In genomic region chr9:111904889-111905288, GRCh38 we compare ENCODE assay signal across 23 cellular contexts. TPM values are rescaled to one million over a fixed set of nuclear protein-coding genes. Genes with fewer than 3 reads are reported as not detected.
A peak's percentile ranks its signal among the peaks of the same experiment; 100 is the strongest.
DNase-seq lines count a peak whose midpoint lies in the region; ATAC-seq and TF ChIP-seq lines count a peak whose summit lies in the region.
"Had no signal": no experiment of that assay in that cellular context is flagged by ENCODE, and none has a peak within 500 bp of the region (broad histone marks: within the 10 kb centered on the region; RNA-seq: fewer than 3 reads in every experiment).

No MANE protein-coding gene starts in this region.

- CTCF ChIA-PET in Caco-2 (lab: Charles Lee): no interaction called here

- H3K79me1 ChIP-seq in trophoblast cell (ENCODE audit: low read length): no peaks in the 10 kb centered on the region

- H3K9me3 ChIP-seq in Caco-2: no peaks in the 10 kb centered on the region
- no peaks in the 10 kb centered on the region for H3K9me3 ChIP-seq in hepatocyte (ENCODE audit: low read depth)
- no peaks in the 10 kb centered on the region for H3K9me3 ChIP-seq in trophoblast cell (ENCODE audit: insufficient read depth, low read depth, low read length)
- H3K9me3 ChIP-seq in MG63: no peaks in the 10 kb centered on the region
- H3K9me3 ChIP-seq: heart left ventricle, left ventricle myocardium inferior, Peyer's patch, prostate gland, testis had no signal

- peak overlapping the region; percentile 7 for H3K27ac ChIP-seq in hepatocyte
- no peak overlapping the region for H3K27ac ChIP-seq in trophoblast cell (ENCODE audit: low read depth, low read length)
- H3K27ac ChIP-seq: heart left ventricle, left ventricle myocardium inferior, prostate gland, skin epidermis, testis had no signal

- no peak overlapping the region for H3K18ac ChIP-seq in trophoblast cell (ENCODE audit: low read length)

- no peak overlapping the region for H2BK120ac ChIP-seq in trophoblast cell (ENCODE audit: insufficient read depth, low read length, poor library complexity)

- H3K79me2 ChIP-seq in hepatocyte (peaks cover 100% of the 10 kb centered on the region), trophoblast cell (ENCODE audit: control insufficient read depth, insufficient read depth, low read length, poor library complexity) (peaks cover 2% of the 10 kb centered on the region)

- no peak overlapping the region for H3K4me3 ChIP-seq in Caco-2 (ENCODE audit: low read depth, low read length)
- H3K4me3 ChIP-seq in hepatocyte: no peak overlapping the region
- no peak overlapping the region for H3K4me3 ChIP-seq in trophoblast cell (ENCODE audit: low read depth, low read length)
- no peak overlapping the region for H3K4me3 ChIP-seq in MG63
- H3K4me3 ChIP-seq: heart left ventricle, left ventricle myocardium inferior, Peyer's patch, prostate gland, skin epidermis, testis had no signal

- H4K20me1 ChIP-seq in hepatocyte (ENCODE audit: insufficient read depth, poor library complexity, severe bottlenecking): peaks cover 96% of the 10 kb centered on the region

- TF ChIP-seq CTCF in Caco-2 (IDR thresholded peaks at IDR 0.05; ENCODE audit: insufficient read depth in 1 of 2, low read depth in 1 of 2, low read length in 1 of 2, severe bottlenecking in 1 of 2, unreplicated experiment in 1 of 2) (no peak), hepatocyte (IDR thresholded peaks at IDR 0.05; ENCODE audit: poor library complexity) (no peak), CD14-positive monocyte (IDR thresholded peaks at IDR 0.05) (no peak)

- WGBS in hepatocyte (ENCODE audit: low lambda C conversion rate, missing lambda C conversion rate): 75% methylated on average over 5 of the region's 5 CpGs
- WGBS in trophoblast cell (ENCODE audit: extremely low coverage, insufficient coverage, insufficient read length): no CpG with 5 or more reads among the region's 5 CpGs

- no peak overlapping the region for H2BK12ac ChIP-seq in trophoblast cell (ENCODE audit: low read length)

- no TSS peak for BruUV-seq in Caco-2 (replicated peaks; lab: Mats Ljungman, UMichigan)

- no peaks in the 10 kb centered on the region for H3K36me3 ChIP-seq in Caco-2 (ENCODE audit: control insufficient read depth, insufficient read depth, low read length)
- H3K36me3 ChIP-seq in hepatocyte (replicated peaks; ENCODE audit: insufficient read depth, low read depth): no peaks in the 10 kb centered on the region
- H3K36me3 ChIP-seq in trophoblast cell (ENCODE audit: control insufficient read depth in 1 of 2, insufficient read depth in 2 of 2, low read length in 2 of 2): no peaks in the 10 kb centered on the region
- peaks cover 49% of the 10 kb centered on the region for H3K36me3 ChIP-seq in MG63
- H3K36me3 ChIP-seq: left ventricle myocardium inferior, Peyer's patch, prostate gland had no signal

- POLR2A ChIA-PET in Caco-2 (lab: Charles Lee): no interaction called here

- H4K8ac ChIP-seq in trophoblast cell (ENCODE audit: low read depth, low read length): no peak overlapping the region

- DNase-seq in Caco-2 (no peak), LHCN-M2 (ENCODE audit: low read depth) (peak; percentile 7), hepatocyte (ENCODE audit: low spot score) (no peak), trophoblast cell (peak; percentile 92 to 99), Right ventricle myocardium inferior (ENCODE audit: missing footprints) (no peak), MG63 (no peak), CD14-positive monocyte (ENCODE audit: low spot score) (no peak), COR-L47 (lab: John Stamatoyannopoulos, UW) (no peak)
- DNase-seq: activated CD4-positive, alpha-beta T cell treated with anti-CD3 and anti-CD28 coated beads, Interleukin-2, amount 10 ng/mL, durations not matched to agents 7 days and 5 days; activated effector memory CD4-positive, alpha-beta T cell treated with anti-CD3 and anti-CD28 coated beads, Interleukin-2, amount 50 U/mL, for 16 hours; CD4-positive, alpha-beta memory T cell; DMS53; heart left ventricle; left ventricle myocardium inferior; NCI-H1417; NCI-H510A; Peyer's patch; stimulated activated naive CD4-positive, alpha-beta T cell; testis had no signal

- H2AFZ ChIP-seq in hepatocyte (no peak overlapping the region), trophoblast cell (ENCODE audit: insufficient read depth, low read length, poor library complexity) (no peak overlapping the region)

- no peak overlapping the region for H2AK5ac ChIP-seq in trophoblast cell (ENCODE audit: low read length)

- no peak overlapping the region for H3K23ac ChIP-seq in trophoblast cell (ENCODE audit: low read length)

- no peak overlapping the region for H3K14ac ChIP-seq in trophoblast cell (ENCODE audit: low read length)

- H3K9me3 Mint-ChIP-seq in Caco-2 (ENCODE audit: unreplicated experiment): no peaks in the 10 kb centered on the region
- no peaks in the 10 kb centered on the region for H3K9me3 Mint-ChIP-seq in CD14-positive monocyte
- H3K9me3 Mint-ChIP-seq: activated CD4-positive, alpha-beta T cell treated with anti-CD3 and anti-CD28 coated beads, Interleukin-2, amount 10 ng/mL, durations not matched to agents 7 days and 5 days; CD4-positive, alpha-beta memory T cell; neural crest cell; T-helper 1 cell treated with Interleukin-12 subunit alpha and Interleukin-12 subunit beta and Interleukin-4 antibody, amounts not matched to agents 30 μg/mL and 1 μg/mL, for 36 hours had no signal

- H3K4me1 ChIP-seq in Caco-2 (peaks cover 44% of the 10 kb centered on the region), hepatocyte (ENCODE audit: insufficient read depth) (peaks cover 34% of the 10 kb centered on the region), trophoblast cell (ENCODE audit: control insufficient read depth in 1 of 2, insufficient read depth in 2 of 2, low read length in 2 of 2) (peaks cover 2 to 6% of the 10 kb centered on the region in 2 experiments)
- H3K4me1 ChIP-seq: prostate gland had no signal

- intact Hi-C loops in Caco-2 (cut with micrococcal nuclease; ENCODE audit: unreplicated experiment) (no loop called here), Right ventricle myocardium inferior (cut with DNase I) (no loop called here), CD14-positive monocyte (cut with micrococcal nuclease) (loop anchor here in 1 of 2 donors (5.0 kb wide), 1 partner anchor 32 kb away; no protein-coding TSS in a partner anchor)

- H2BK5ac ChIP-seq in trophoblast cell (ENCODE audit: low read depth, low read length, poor library complexity): no peak overlapping the region

- no peaks in the 10 kb centered on the region for H3K9me2 ChIP-seq in hepatocyte (replicated peaks; ENCODE audit: insufficient read depth)

- H4K12ac ChIP-seq in trophoblast cell (ENCODE audit: low read depth, low read length): no peak overlapping the region

- H3K4me3 Mint-ChIP-seq in Caco-2 (ENCODE audit: unreplicated experiment) (no peak overlapping the region), CD14-positive monocyte (no peak overlapping the region)
- H3K4me3 Mint-ChIP-seq: activated CD4-positive, alpha-beta T cell treated with anti-CD3 and anti-CD28 coated beads, Interleukin-2, amount 10 ng/mL, durations not matched to agents 7 days and 5 days; neural crest cell; T-helper 1 cell treated with Interleukin-12 subunit alpha and Interleukin-12 subunit beta and Interleukin-4 antibody, amounts not matched to agents 30 μg/mL and 1 μg/mL, for 36 hours had no signal

- no peak overlapping the region for H3K9ac ChIP-seq in trophoblast cell (ENCODE audit: low read length)

- H3K4me2 ChIP-seq in hepatocyte (peak overlapping the region; percentile 34), trophoblast cell (ENCODE audit: low read length) (no peak overlapping the region)

- H3K4me1 Mint-ChIP-seq in Caco-2 (ENCODE audit: low read depth, unreplicated experiment): peaks cover 22% of the 10 kb centered on the region
- H3K4me1 Mint-ChIP-seq in CD14-positive monocyte: peaks cover 16% of the 10 kb centered on the region

- no peak for ATAC-seq in Right ventricle myocardium inferior

- no peak overlapping the region for H4K91ac ChIP-seq in trophoblast cell (ENCODE audit: low read depth, low read length)

- H3K36me3 Mint-ChIP-seq in Caco-2 (ENCODE audit: insufficient read depth, unreplicated experiment) (peaks cover 5% of the 10 kb centered on the region), CD14-positive monocyte (peaks cover 0 to 5% of the 10 kb centered on the region in 2 donors)

- peak overlapping the region; percentile 62 for H3K27ac Mint-ChIP-seq in Caco-2 (ENCODE audit: unreplicated experiment)
- no peak overlapping the region for H3K27ac Mint-ChIP-seq in CD14-positive monocyte
- H3K27ac Mint-ChIP-seq: activated CD4-positive, alpha-beta T cell treated with anti-CD3 and anti-CD28 coated beads, Interleukin-2, amount 10 ng/mL, durations not matched to agents 7 days and 5 days; T-helper 1 cell treated with Interleukin-12 subunit alpha and Interleukin-12 subunit beta and Interleukin-4 antibody, amounts not matched to agents 30 μg/mL and 1 μg/mL, for 36 hours had no signal

- H3K4ac ChIP-seq in trophoblast cell (ENCODE audit: low read depth, low read length): no peak overlapping the region

- H3K27me3 Mint-ChIP-seq in Caco-2 (ENCODE audit: insufficient read depth, unreplicated experiment): no peaks in the 10 kb centered on the region
- H3K27me3 Mint-ChIP-seq in CD14-positive monocyte (ENCODE audit: low read depth in 3 of 3): peaks cover 0 to 4% (median 0%) of the 10 kb centered on the region in 3 donors
- H3K27me3 Mint-ChIP-seq: activated CD4-positive, alpha-beta T cell treated with anti-CD3 and anti-CD28 coated beads, Interleukin-2, amount 10 ng/mL, durations not matched to agents 7 days and 5 days; CD4-positive, alpha-beta memory T cell had no signal

- H3K27me3 ChIP-seq in Caco-2 (replicated peaks; ENCODE audit: control insufficient read depth, insufficient read depth, low read length) (no peaks in the 10 kb centered on the region), hepatocyte (no peaks in the 10 kb centered on the region), trophoblast cell (ENCODE audit: insufficient read depth, low read length) (no peaks in the 10 kb centered on the region), MG63 (no peaks in the 10 kb centered on the region)
- H3K27me3 ChIP-seq: heart left ventricle, Peyer's patch, testis had no signal

RNA-seq across cellular contexts. Expression of gene UGCG, which starts 8.3 kb away (rescaled TPM):
- total RNA-seq in Caco-2 (2022): 25.0 and 26.7 TPM in 2 replicates
- total RNA-seq in LHCN-M2 (2014; rRNA removed): 161 and 172 TPM in 2 replicates
- 66.9 TPM for polyA plus RNA-seq in LHCN-M2 (2012)
- total RNA-seq in hepatocyte: 107 and 109 TPM in 2 replicates
- polyA plus RNA-seq in hepatocyte: 50.9 and 54.6 TPM in 2 replicates
- polyA plus RNA-seq in trophoblast cell (2013): 14.9 and 15.5 TPM in 2 replicates
- total RNA-seq in Right ventricle myocardium inferior: 12.8 TPM
- 35.9 and 48.5 TPM in 2 replicates for total RNA-seq in MG63 (2014; rRNA removed; shearing (Covaris generic); ENCODE audit: low replicate concordance)
- polyA plus RNA-seq in CD14-positive monocyte: 1 to 10 TPM; 2.7 to 4.1 TPM

Comparison
In these comparisons a context has a peak if more than half of its experiments do, and no peak if none do; other contexts are left out.
1. DNase-seq: peak in LHCN-M2 (single experiment) and trophoblast cell (2 of 2); none in Caco-2 (0 of 2), hepatocyte (single experiment), Right ventricle myocardium inferior (single experiment), MG63 (single experiment), CD14-positive monocyte (single experiment) and COR-L47 (single experiment).